In the genomic region with DNA sequence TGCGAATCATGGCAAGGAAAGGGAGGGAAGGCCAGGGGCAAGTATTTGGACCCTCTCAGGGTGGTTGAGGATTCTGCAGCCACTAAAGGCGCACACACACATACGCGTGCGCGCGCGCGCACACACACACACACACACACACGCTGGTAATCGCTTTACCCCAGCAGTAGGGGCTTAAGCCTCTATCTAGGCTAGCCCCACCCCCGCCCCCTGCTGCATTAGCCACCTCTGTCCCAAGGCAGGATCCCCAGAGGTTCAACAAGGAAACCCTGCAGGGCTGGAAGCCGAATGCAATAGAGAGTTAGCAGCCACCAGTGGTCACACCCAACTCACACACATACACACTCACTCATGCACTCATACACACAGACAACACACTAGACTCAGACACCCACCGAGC, we compare ENCODE assay signal across 23 cellular contexts. TPM values are rescaled to one million over a fixed set of nuclear protein-coding genes. Genes with fewer than 3 reads are reported as not detected.
DNase-seq lines count a peak whose midpoint lies in the region; TF ChIP-seq lines count a peak whose summit lies in the region.
"Had no signal": no experiment of that assay in that cellular context is flagged by ENCODE, and none has a peak within 500 bp of the region (broad histone marks: within the 10 kb centered on the region; RNA-seq: fewer than 3 reads in every experiment).

No MANE protein-coding gene starts in this region.

- CTCF ChIA-PET in RWPE1 (lab: Yijun Ruan, JAX) = interaction anchor here (0.8 to 1.5 kb wide), 2 partner anchors 195 to 231 kb away, joined by 4 read pairs; no protein-coding TSS in a partner anchor

- intact Hi-C loops in activated CD4-positive, alpha-beta T cell treated with anti-CD3 and anti-CD28 coated beads, Interleukin-2, amount 10 ng/mL, durations not matched to agents 24 days and 14 days (cut with micrococcal nuclease) = loop anchor here (5.0 kb wide), 1 partner anchor 39 kb away; no protein-coding TSS in a partner anchor

- peak overlapping the region; percentile 84 for H3K4me2 ChIP-seq in GM23248 (ENCODE audit: unreplicated experiment)

- 36 to 76% methylated on average over 3 to 14 of the region's 14 CpGs for WGBS in GM23248 (ENCODE audit: low coverage in 1 of 2, low lambda C conversion rate in 2 of 2, missing lambda C conversion rate in 2 of 2), 2 experiments
- 70 to 88% methylated on average over 2 to 14 of the region's 14 CpGs for WGBS in endodermal cell (ENCODE audit: insufficient coverage in 1 of 2, insufficient read length in 1 of 2), 2 experiments

- peaks cover 10% of the 10 kb centered on the region for H3K9me3 Mint-ChIP-seq in endodermal cell
- H3K9me3 Mint-ChIP-seq in activated CD4-positive, alpha-beta T cell treated with anti-CD3 and anti-CD28 coated beads, Interleukin-2, amount 10 ng/mL, durations not matched to agents 24 days and 14 days = no peaks in the 10 kb centered on the region
- H3K9me3 Mint-ChIP-seq: immature natural killer cell, natural killer cell had no signal

- DNase-seq in GM23248 (peak; percentile 33), RWPE1 (ENCODE audit: low spot score) (no peak), endodermal cell (peak; percentile 62), retina (peak; percentile 56), GM19240 (ENCODE audit: insufficient read length, low spot score) (no peak)
- DNase-seq in stimulated activated CD4-positive, alpha-beta T cell treated with anti-CD3 and anti-CD28 coated beads, Interleukin-15, amount 100 ng/mL, for 24 hours = no peak
- DNase-seq in activated CD4-positive, alpha-beta T cell treated with anti-CD3 and anti-CD28 coated beads, Interleukin-2, amount 10 ng/mL, durations not matched to agents 24 days and 14 days = no peak
- DNase-seq: activated effector memory CD4-positive, alpha-beta T cell treated with anti-CD3 and anti-CD28 coated beads, Interleukin-2, amount 50 U/mL, for 16 hours; anterior cingulate cortex; cortex of kidney; glutamatergic neuron; H9; immature natural killer cell; natural killer cell; NCI-H1417; psoas muscle; stimulated activated CD4-positive, alpha-beta T cell treated with anti-CD3 and anti-CD28 coated beads, Interleukin-12 subunit alpha, Interleukin-12 subunit beta, amount 100 ng/mL, for 4 hours; thyroid gland had no signal

- H3K79me2 ChIP-seq in GM23248 (ENCODE audit: insufficient read depth) = no peaks in the 10 kb centered on the region

- H2AFZ ChIP-seq in GM23248 = no peak overlapping the region

- H3K27ac Mint-ChIP-seq in endodermal cell = no peak overlapping the region
- no peak overlapping the region for H3K27ac Mint-ChIP-seq in activated CD4-positive, alpha-beta T cell treated with anti-CD3 and anti-CD28 coated beads, Interleukin-2, amount 10 ng/mL, durations not matched to agents 24 days and 14 days
- H3K27ac Mint-ChIP-seq: H9; immature natural killer cell; natural killer cell; stimulated activated memory B cell treated with anti-CD40 and anti-IgM and Interleukin-4, amounts not matched to agents 10 μg/mL and 1 μg/mL and 100 μg/mL, for 72 hours had no signal

- peaks cover 18% of the 10 kb centered on the region for H3K4me1 ChIP-seq in GM23248 (ENCODE audit: insufficient read depth)
- H3K4me1 ChIP-seq in endodermal cell (ENCODE audit: control insufficient read depth, insufficient read depth, low read length) = peaks cover 10% of the 10 kb centered on the region
- H3K4me1 ChIP-seq: psoas muscle had no signal

- no peak overlapping the region for H3K9ac ChIP-seq in GM23248
- H3K9ac ChIP-seq in endodermal cell (ENCODE audit: extremely low read depth, low read length, poor library complexity, severe bottlenecking) = no peak overlapping the region

- peak overlapping the region; percentile 67; the same call in 1 of the 2 replicates for H3K27ac ChIP-seq in GM23248
- peak overlapping the region; percentile 74 for H3K27ac ChIP-seq in RWPE1
- no peak overlapping the region for H3K27ac ChIP-seq in endodermal cell (ENCODE audit: low read depth, low read length)
- H3K27ac ChIP-seq: BLaER1 treated with 17β-estradiol and CSF1 and Interleukin-3, amounts not matched to agents 10 nM and 100 nM; psoas muscle; thyroid gland had no signal

- H3K36me3 Mint-ChIP-seq in endodermal cell (ENCODE audit: low read depth) = no peaks in the 10 kb centered on the region
- peaks cover 10% of the 10 kb centered on the region for H3K36me3 Mint-ChIP-seq in activated CD4-positive, alpha-beta T cell treated with anti-CD3 and anti-CD28 coated beads, Interleukin-2, amount 10 ng/mL, durations not matched to agents 24 days and 14 days (ENCODE audit: low read depth)
- H3K36me3 Mint-ChIP-seq: natural killer cell had no signal

- 0 out of 2 replicates have a peak, but pooled peaks cover 5% of the 10 kb centered on the region for H3K27me3 ChIP-seq in GM23248 (replicated peaks; ENCODE audit: insufficient read depth)
- H3K27me3 ChIP-seq in endodermal cell (ENCODE audit: control insufficient read depth, insufficient read depth, low read length, poor library complexity, severe bottlenecking) = peaks cover 17% of the 10 kb centered on the region
- H3K27me3 ChIP-seq: BLaER1 treated with 17β-estradiol and CSF1 and Interleukin-3, amounts not matched to agents 10 nM and 100 nM; thyroid gland had no signal

- no peaks in the 10 kb centered on the region for H3K9me3 ChIP-seq in GM23248 (ENCODE audit: low read depth)
- H3K9me3 ChIP-seq in endodermal cell (ENCODE audit: control insufficient read depth, low read length) = peaks cover 10% of the 10 kb centered on the region
- H3K9me3 ChIP-seq: BLaER1 treated with 17β-estradiol and CSF1 and Interleukin-3, amounts not matched to agents 10 nM and 100 nM; psoas muscle; thyroid gland had no signal

- peaks cover 19% of the 10 kb centered on the region for H3F3A ChIP-seq in GM23248 (ENCODE audit: insufficient read depth)

- H3K4me1 Mint-ChIP-seq in endodermal cell = peaks cover 2% of the 10 kb centered on the region
- H3K4me1 Mint-ChIP-seq in activated CD4-positive, alpha-beta T cell treated with anti-CD3 and anti-CD28 coated beads, Interleukin-2, amount 10 ng/mL, durations not matched to agents 24 days and 14 days = peaks cover 9% of the 10 kb centered on the region

- H4K20me1 ChIP-seq in GM23248 (ENCODE audit: insufficient read depth) = no peaks in the 10 kb centered on the region

- H3K4me3 ChIP-seq in GM23248 (no peak overlapping the region), endodermal cell (ENCODE audit: low read length) (no peak overlapping the region)
- H3K4me3 ChIP-seq: BLaER1 treated with 17β-estradiol and CSF1 and Interleukin-3, amounts not matched to agents 10 nM and 100 nM; lung; psoas muscle; thyroid gland had no signal

- H3K36me3 ChIP-seq in GM23248 (ENCODE audit: low read depth) = no peaks in the 10 kb centered on the region
- no peaks in the 10 kb centered on the region for H3K36me3 ChIP-seq in endodermal cell (ENCODE audit: control insufficient read depth, insufficient read depth, low read length)
- H3K36me3 ChIP-seq: thyroid gland had no signal

- no peaks in the 10 kb centered on the region for H3K9me2 ChIP-seq in GM23248 (ENCODE audit: insufficient read depth)

- in situ Hi-C loops in GM23248 (cut with MboI) = loop anchor here (10.0 kb wide), 1 partner anchor 141 kb away; no protein-coding TSS in a partner anchor

- no peaks in the 10 kb centered on the region for H3K27me3 Mint-ChIP-seq in endodermal cell (ENCODE audit: insufficient read depth)
- H3K27me3 Mint-ChIP-seq in activated CD4-positive, alpha-beta T cell treated with anti-CD3 and anti-CD28 coated beads, Interleukin-2, amount 10 ng/mL, durations not matched to agents 24 days and 14 days = no peaks in the 10 kb centered on the region

- POLR2A ChIA-PET in RWPE1 (lab: Yijun Ruan, JAX; ENCODE audit: low non-redundant PET) = no interaction called here

- no peak for TF ChIP-seq CTCF in RWPE1 (conservative IDR thresholded peaks at IDR 0.05; ENCODE audit: low read depth)
- no peak for TF ChIP-seq CTCF in endodermal cell (conservative IDR thresholded peaks at IDR 0.05)

- H3K4me3 Mint-ChIP-seq in endodermal cell = no peak overlapping the region
- no peak overlapping the region for H3K4me3 Mint-ChIP-seq in activated CD4-positive, alpha-beta T cell treated with anti-CD3 and anti-CD28 coated beads, Interleukin-2, amount 10 ng/mL, durations not matched to agents 24 days and 14 days
- H3K4me3 Mint-ChIP-seq: H9; immature natural killer cell; natural killer cell; stimulated activated memory B cell treated with anti-CD40 and anti-IgM and Interleukin-4, amounts not matched to agents 10 μg/mL and 1 μg/mL and 100 μg/mL, for 72 hours had no signal

RNA-seq across cellular contexts. Expression of a gene that starts 28.6 kb away (rescaled TPM):
- total RNA-seq in GM23248 (2014; rRNA removed; shearing (Covaris generic)) = 0.89 and 1.1 TPM in 2 replicates
- 0.19 and 0.48 TPM in 2 replicates for polyA plus RNA-seq in GM23248 (2016; fragmentation: Nextera tagmentation; extraction: Ambion mirVana)
- total RNA-seq in endodermal cell = under 1 TPM; 0.40 to 0.46 TPM
- 2.1 TPM for polyA plus RNA-seq in endodermal cell (2013, experiment 1 of 2)
- 1.7 TPM for polyA plus RNA-seq in endodermal cell (2013, experiment 2 of 2)
- total RNA-seq in activated CD4-positive, alpha-beta T cell treated with anti-CD3 and anti-CD28 coated beads, Interleukin-2, amount 10 ng/mL, durations not matched to agents 24 days and 14 days = 0.07 and 0.09 TPM in 2 replicates
- total RNA-seq: psoas muscle had no signal

RNA-seq across cellular contexts. Expression of a gene that starts 30.3 kb away (rescaled TPM):
- not detected in 2 replicates for total RNA-seq in GM23248 (2014; rRNA removed; shearing (Covaris generic))
- 0.32 TPM in 1 of 2 replicates, not detected in the other for polyA plus RNA-seq in GM23248 (2016; fragmentation: Nextera tagmentation; extraction: Ambion mirVana)
- total RNA-seq in endodermal cell = 1 to 10 TPM; 1.9 to 6.6 TPM
- 25.3 TPM for polyA plus RNA-seq in endodermal cell (2013, experiment 1 of 2)
- polyA plus RNA-seq in endodermal cell (2013, experiment 2 of 2) = 22.9 TPM
- 207 and 231 TPM in 2 replicates for total RNA-seq in activated CD4-positive, alpha-beta T cell treated with anti-CD3 and anti-CD28 coated beads, Interleukin-2, amount 10 ng/mL, durations not matched to agents 24 days and 14 days
- total RNA-seq: HT1080, SK-MEL-5 had no signal

Comparison
In these comparisons a context has a peak if more than half of its experiments do, and no peak if none do; other contexts are left out.
1. DNase-seq: peak in GM23248 (single experiment), endodermal cell (single experiment) and retina (single experiment); none in RWPE1 (single experiment), stimulated activated CD4-positive, alpha-beta T cell treated with anti-CD3 and anti-CD28 coated beads, Interleukin-15, amount 100 ng/mL, for 24 hours (single experiment), activated CD4-positive, alpha-beta T cell treated with anti-CD3 and anti-CD28 coated beads, Interleukin-2, amount 10 ng/mL, durations not matched to agents 24 days and 14 days (single experiment) and GM19240 (single experiment).
2. RNA of a gene that starts 30.3 kb away (total RNA-seq): 207 to 231 TPM in activated CD4-positive, alpha-beta T cell treated with anti-CD3 and anti-CD28 coated beads, Interleukin-2, amount 10 ng/mL, durations not matched to agents 24 days and 14 days; 1.9 to 6.6 TPM in endodermal cell and not detected in GM23248; every median in the first group is over 10 times any median in the second.